In the genomic region with DNA sequence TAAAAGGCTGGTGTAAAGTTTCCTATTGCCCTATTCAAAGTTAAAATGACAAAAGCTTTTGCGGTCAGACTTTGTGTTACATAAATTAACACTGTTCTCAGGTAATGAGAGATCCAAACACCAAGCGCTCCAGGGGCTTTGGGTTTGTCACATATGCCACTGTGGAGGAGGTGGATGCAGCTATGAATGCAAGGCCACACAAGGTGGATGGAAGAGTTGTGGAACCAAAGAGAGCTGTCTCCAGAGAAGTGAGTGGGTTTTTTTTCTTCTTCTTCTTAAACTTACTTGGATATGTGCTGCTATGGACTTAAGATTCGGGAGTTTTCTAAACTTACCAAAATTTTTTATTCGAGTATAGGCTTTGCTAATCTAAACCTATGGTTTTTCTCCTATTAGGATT, we compare ENCODE assay signal across 8 cellular contexts. TPM values are rescaled to one million over a fixed set of nuclear protein-coding genes. Genes with fewer than 3 reads are reported as not detected.
DNase-seq lines count a peak whose midpoint lies in the region; ATAC-seq and TF ChIP-seq lines count a peak whose summit lies in the region.
"Not testable (repeated sequence)": the region's sequence is repeated elsewhere in the genome, so short reads cannot be mapped to it uniquely, and the experiment has no call there.

No MANE protein-coding gene starts in this region.

- peaks cover 53% of the 10 kb centered on the region for H3K36me3 ChIP-seq in CD8-positive, alpha-beta memory T cell (ENCODE audit: insufficient read depth, low read length)
- H3K36me3 ChIP-seq in HUES64 (ENCODE audit: insufficient read depth, low read length): peaks cover 73% of the 10 kb centered on the region
- H3K36me3 ChIP-seq in RWPE2 (ENCODE audit: low read depth): peaks cover 82% of the 10 kb centered on the region
- H3K36me3 ChIP-seq in gastroesophageal sphincter: peaks cover 19 to 54% of the 10 kb centered on the region in 2 donors
- H3K36me3 ChIP-seq in lung (ENCODE audit: control insufficient read depth in 2 of 2, insufficient read depth in 2 of 2, low read length in 2 of 2): peaks cover 19 to 33% of the 10 kb centered on the region in 2 donors
- H3K36me3 ChIP-seq in urinary bladder (ENCODE audit: insufficient read depth): not testable (repeated sequence)

- H3K27ac Mint-ChIP-seq in CD8-positive, alpha-beta memory T cell: peak overlapping the region in 1 of 8 donors; percentile 21

- TF ChIP-seq CTCF in RWPE2 (IDR thresholded peaks at IDR 0.05; ENCODE audit: poor library complexity, severe bottlenecking); choroid plexus epithelial cell (conservative IDR thresholded peaks at IDR 0.05; ENCODE audit: low read depth, low read length); gastroesophageal sphincter (IDR thresholded peaks at IDR 0.05); lung (IDR thresholded peaks at IDR 0.05; ENCODE audit: control extremely low read depth, extremely low read depth); retinal pigment epithelial cell (conservative IDR thresholded peaks at IDR 0.05; ENCODE audit: low read depth, low read length): not testable (repeated sequence)

- POLR2A ChIA-PET in CD8-positive, alpha-beta memory T cell (lab: Charles Lee): interaction anchor here (0.6 to 2.5 kb wide), 8 partner anchors 43 to 658 kb away, joined by 3 to 29 read pairs (median 3); partner anchors contain the start of genes CALCOCO1 and COPZ1

- ATAC-seq in RWPE2 (ENCODE audit: low read depth); gastroesophageal sphincter; lung (ENCODE audit: insufficient read depth, low FRiP score): not testable (repeated sequence)

- peak overlapping the region; percentile 92 for H3K4me3 ChIP-seq in CD8-positive, alpha-beta memory T cell (ENCODE audit: low read length)
- peak overlapping the region; percentile 93 for H3K4me3 ChIP-seq in HUES64 (ENCODE audit: low read length)
- H3K4me3 ChIP-seq in RWPE2 (ENCODE audit: severe bottlenecking): peak overlapping the region; percentile 60
- peak overlapping the region; percentile 95 for H3K4me3 ChIP-seq in choroid plexus epithelial cell (ENCODE audit: low read depth, low read length)
- H3K4me3 ChIP-seq in gastroesophageal sphincter: peak overlapping the region; percentile 63 to 98
- peak overlapping the region; percentile 92 for H3K4me3 ChIP-seq in lung
- H3K4me3 ChIP-seq in retinal pigment epithelial cell (ENCODE audit: low read length): peak overlapping the region; percentile 98
- peak overlapping the region; percentile 77 for H3K4me3 ChIP-seq in urinary bladder (ENCODE audit: low read depth, low read length)

- H3K9ac ChIP-seq in HUES64 (ENCODE audit: low read depth, low read length): peak overlapping the region; percentile 100

- H3K4me3 Mint-ChIP-seq in CD8-positive, alpha-beta memory T cell: not testable (repeated sequence)

- CTCF ChIA-PET in CD8-positive, alpha-beta memory T cell (lab: Charles Lee): interaction anchor here (0.7 to 2.9 kb wide), 4 partner anchors 8 to 43 kb away, joined by 3 to 9 read pairs (median 4); partner anchors contain the start of gene COPZ1

- not testable (repeated sequence) for DNase-seq in CD8-positive, alpha-beta memory T cell; RWPE2 (ENCODE audit: low spot score); choroid plexus epithelial cell (ENCODE audit: low read depth); lung (ENCODE audit: low spot score); retinal pigment epithelial cell (ENCODE audit: low read depth)

- not testable (repeated sequence) for H3K9me3 Mint-ChIP-seq in CD8-positive, alpha-beta memory T cell

- peaks cover 63% of the 10 kb centered on the region for H3K4me1 ChIP-seq in CD8-positive, alpha-beta memory T cell (ENCODE audit: insufficient read depth, low read length)
- H3K4me1 ChIP-seq in HUES64 (ENCODE audit: insufficient read depth, low read length) (peaks cover 22% of the 10 kb centered on the region; the same call in 1 of the 2 replicates), RWPE2 (ENCODE audit: insufficient read depth, poor library complexity, severe bottlenecking) (peaks cover 42% of the 10 kb centered on the region), gastroesophageal sphincter (peaks cover 29 to 79% (median 46%) of the 10 kb centered on the region in 3 donors), lung (ENCODE audit: control insufficient read depth in 2 of 2, insufficient read depth in 2 of 2, low read length in 2 of 2) (peaks cover 6 to 18% of the 10 kb centered on the region in 2 donors)
- H3K4me1 ChIP-seq in urinary bladder (ENCODE audit: insufficient read depth): not testable (repeated sequence)

- peak overlapping the region; percentile 92 for H3K27ac ChIP-seq in CD8-positive, alpha-beta memory T cell (ENCODE audit: low read depth, low read length)
- H3K27ac ChIP-seq in HUES64 (ENCODE audit: low read depth, low read length) (peak overlapping the region; percentile 97), RWPE2 (ENCODE audit: poor library complexity, severe bottlenecking) (peak overlapping the region; percentile 86), gastroesophageal sphincter (peak overlapping the region; percentile 86 to 96 (median 93)), lung (ENCODE audit: low read depth in 1 of 2, low read length in 1 of 2) (peak overlapping the region in 1 of 2 donors; percentile 86), urinary bladder (ENCODE audit: low read depth) (peak overlapping the region; percentile 51)

- peaks cover 2 to 52% (median 2%) of the 10 kb centered on the region in 3 donors for H3K4me1 Mint-ChIP-seq in CD8-positive, alpha-beta memory T cell

- H3K9me3 ChIP-seq in CD8-positive, alpha-beta memory T cell (ENCODE audit: low read length); HUES64 (ENCODE audit: insufficient read depth, low read depth, low read length); RWPE2 (ENCODE audit: severe bottlenecking); gastroesophageal sphincter; lung (ENCODE audit: control insufficient read depth in 2 of 2, insufficient read depth in 1 of 2, low read length in 1 of 2): not testable (repeated sequence)

- TF ChIP-seq POLR2A in gastroesophageal sphincter (IDR thresholded peaks at IDR 0.05): not testable (repeated sequence)

- not testable (repeated sequence) for H3K27me3 ChIP-seq in CD8-positive, alpha-beta memory T cell (ENCODE audit: insufficient read depth, low read length, poor library complexity, severe bottlenecking); HUES64 (ENCODE audit: insufficient read depth, low read length); RWPE2 (ENCODE audit: insufficient read depth, poor library complexity, severe bottlenecking); gastroesophageal sphincter; lung (ENCODE audit: control insufficient read depth, insufficient read depth)

- H3K36me3 Mint-ChIP-seq in CD8-positive, alpha-beta memory T cell: peaks cover 0 to 32% (median 21%) of the 10 kb centered on the region in 3 donors

- TF ChIP-seq EP300 in gastroesophageal sphincter (IDR thresholded peaks at IDR 0.05): not testable (repeated sequence)

- whole genome bisulfite sequencing in HUES64: 0% methylated on average over 2 of the region's 4 CpGs
- 12 to 26% methylated on average over 4 of the region's 4 CpGs for WGBS in gastroesophageal sphincter (ENCODE audit: low coverage in 1 of 2), 2 donors
- 10 to 13% methylated on average over 4 of the region's 4 CpGs for WGBS in lung, 2 donors
- 17% methylated on average over 4 of the region's 4 CpGs for WGBS in urinary bladder

- not testable (repeated sequence) for H3K27me3 Mint-ChIP-seq in CD8-positive, alpha-beta memory T cell

RNA-seq across cellular contexts. Expression of gene HNRNPA1, which starts 1.2 kb away (rescaled TPM):
- 1,000 to 10,000 TPM; 1,970 to 2,000 TPM for total RNA-seq in CD8-positive, alpha-beta memory T cell
- 822 TPM for polyA plus RNA-seq in CD8-positive, alpha-beta memory T cell
- 2,281 TPM for polyA plus RNA-seq in HUES64 (2013, experiment 1 of 2)
- polyA plus RNA-seq in HUES64 (2013, experiment 2 of 2): 2,616 TPM
- 100 to 1,000 TPM; 250 to 459 (median 349) TPM for total RNA-seq in gastroesophageal sphincter
- total RNA-seq in lung: 100 to 1,000 TPM; 852 to 875 TPM
- 100 to 1,000 TPM; 803 to 937 TPM for polyA plus RNA-seq in lung
- total RNA-seq in urinary bladder: 375 TPM
- polyA plus RNA-seq in urinary bladder: 1,101 TPM

RNA-seq across cellular contexts. Expression of gene CBX5, which starts 1.8 kb away (rescaled TPM):
- total RNA-seq in CD8-positive, alpha-beta memory T cell: 10 to 100 TPM; 82.0 to 87.8 TPM
- 19.2 TPM for polyA plus RNA-seq in CD8-positive, alpha-beta memory T cell
- 84.3 TPM for polyA plus RNA-seq in HUES64 (2013, experiment 1 of 2)
- 96.8 TPM for polyA plus RNA-seq in HUES64 (2013, experiment 2 of 2)
- total RNA-seq in gastroesophageal sphincter: 10 to 100 TPM; 32.5 to 62.4 (median 49.3) TPM
- total RNA-seq in lung: 10 to 100 TPM; 50.9 to 78.3 TPM
- 1 to 10 TPM; 8.3 to 9.8 TPM for polyA plus RNA-seq in lung
- 83.2 TPM for total RNA-seq in urinary bladder
- polyA plus RNA-seq in urinary bladder: 8.9 TPM

RNA-seq across cellular contexts. Expression of gene NFE2, which starts 19.1 kb away (rescaled TPM):
- total RNA-seq in CD8-positive, alpha-beta memory T cell: not detected
- polyA plus RNA-seq in CD8-positive, alpha-beta memory T cell: not detected
- 1.3 TPM for polyA plus RNA-seq in HUES64 (2013, experiment 1 of 2)
- polyA plus RNA-seq in HUES64 (2013, experiment 2 of 2): 2.3 TPM
- 1 to 10 TPM in 1 of 4 donors, under 1 TPM in 2, not detected in 1; 0.37 to 1.6 (median 0.77) TPM for total RNA-seq in gastroesophageal sphincter
- total RNA-seq in lung: 1 to 10 TPM; 6.9 to 7.9 TPM
- polyA plus RNA-seq in lung: 10 to 100 TPM in 1 of 2 donors, 1 to 10 TPM in 1; 3.5 to 38.5 TPM
- total RNA-seq in urinary bladder: 0.63 TPM
- polyA plus RNA-seq in urinary bladder: 0.34 TPM

RNA-seq across cellular contexts. Expression of gene COPZ1, which starts 43.2 kb away (rescaled TPM):
- total RNA-seq in CD8-positive, alpha-beta memory T cell: 100 to 1,000 TPM; 112 to 115 TPM
- polyA plus RNA-seq in CD8-positive, alpha-beta memory T cell: 158 TPM
- 74.1 TPM for polyA plus RNA-seq in HUES64 (2013, experiment 1 of 2)
- 82.3 TPM for polyA plus RNA-seq in HUES64 (2013, experiment 2 of 2)
- total RNA-seq in gastroesophageal sphincter (100 to 1,000 TPM in 1 of 4 donors, 10 to 100 TPM in 3; 47.0 to 138 (median 57.5) TPM), lung (100 to 1,000 TPM; 127 to 163 TPM), urinary bladder (113 TPM)
- polyA plus RNA-seq in lung (100 to 1,000 TPM in 1 of 2 donors, 10 to 100 TPM in 1; 98.8 to 145 TPM), urinary bladder (86.3 TPM)
